ENCODE assay signal across 11 cellular contexts in the genomic region with DNA sequence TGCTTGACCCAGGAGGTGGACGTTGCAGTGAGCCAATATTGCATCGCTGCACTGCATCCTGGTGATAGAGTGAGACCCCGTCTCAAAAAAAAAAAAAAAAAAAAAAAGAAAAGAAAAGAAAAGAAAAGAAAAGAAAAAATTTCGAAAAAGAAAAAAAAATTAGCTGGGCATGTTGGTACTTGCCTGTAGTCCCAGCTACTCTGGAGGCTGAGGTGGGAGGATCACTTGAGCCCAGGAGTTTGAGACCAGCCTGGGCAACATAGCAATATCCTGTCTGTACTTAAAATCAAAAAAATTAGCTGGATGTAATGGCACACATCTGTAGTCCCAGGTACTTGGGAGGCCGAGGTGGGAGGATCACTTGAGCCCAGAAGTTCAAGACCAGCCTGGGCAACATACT. TPM values are rescaled to one million over a fixed set of nuclear protein-coding genes. Genes with fewer than 3 reads are reported as not detected.
"Had no signal": no experiment of that assay in that cellular context is flagged by ENCODE, and none has a peak within 500 bp of the region (broad histone marks: within the 10 kb centered on the region; RNA-seq: fewer than 3 reads in every experiment).

No MANE protein-coding gene starts in this region.

RNA-seq across cellular contexts. Expression of a gene that starts 2.8 kb away (rescaled TPM):
- total RNA-seq: activated CD8-positive, alpha-beta T cell treated with anti-CD3 and anti-CD28 coated beads, Interleukin-2, amount 10 ng/mL, durations not matched to agents 7 days and 5 days; ascending aorta; bronchial epithelial cell; cardiac muscle cell had no signal
- polyA plus RNA-seq: cardiac muscle cell had no signal

RNA-seq across cellular contexts. Expression of a gene that starts 46.9 kb away (rescaled TPM):
- total RNA-seq: activated B cell treated with CpG ODN at 0.5 μM for 24 hours; activated CD4-positive, alpha-beta memory T cell treated with anti-CD3 and anti-CD28 coated beads, Interleukin-2, amount 10 ng/mL, durations not matched to agents 7 days and 5 days; activated CD4-positive, alpha-beta T cell treated with anti-CD3 and anti-CD28 coated beads, Interleukin-2, amount 10 ng/mL, durations not matched to agents 24 days and 14 days; activated CD8-positive, alpha-beta memory T cell treated with anti-CD3 and anti-CD28 coated beads, Interleukin-2, amount 10 ng/mL, durations not matched to agents 7 days and 5 days; activated CD8-positive, alpha-beta T cell treated with anti-CD3 and anti-CD28 coated beads, Interleukin-2, amount 10 ng/mL, durations not matched to agents 7 days and 5 days; activated naive CD8-positive, alpha-beta T cell treated with anti-CD3 and anti-CD28 coated beads, Interleukin-2, amount 10 ng/mL, durations not matched to agents 7 days and 5 days; ascending aorta; bronchial epithelial cell; chondrocyte; T-helper 1 cell treated with Interleukin-12 subunit alpha and Interleukin-12 subunit beta and Interleukin-4 antibody, amounts not matched to agents 30 ng/mL and 1 ng/mL, for 36 hours had no signal

RNA-seq across cellular contexts. Expression of a gene that starts 49.6 kb away (rescaled TPM):
- total RNA-seq: ascending aorta had no signal
